22 cellular contexts compared by ENCODE assay signal in the genomic region with DNA sequence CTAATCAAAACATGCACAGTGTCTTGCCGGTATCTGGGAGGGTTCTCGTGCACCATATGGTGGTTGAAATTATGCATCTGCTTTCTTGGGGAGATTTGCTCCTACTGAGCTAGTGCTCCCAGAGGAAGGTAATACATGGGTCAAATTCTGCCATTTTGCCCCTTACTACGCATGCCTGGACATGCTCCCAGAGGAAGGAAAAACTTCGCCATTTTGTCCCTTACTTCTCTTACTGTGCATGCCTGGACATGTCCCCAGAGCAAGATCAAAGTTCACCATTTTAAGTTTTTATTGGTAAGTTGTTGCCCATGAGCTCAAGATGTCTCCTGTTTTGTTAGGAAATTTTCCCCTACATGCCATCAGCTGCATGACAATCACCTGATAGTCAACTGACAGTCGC.
"Had no signal": no experiment of that assay in that cellular context is flagged by ENCODE, and none has a peak within 500 bp of the region (broad histone marks: within the 10 kb centered on the region; RNA-seq: fewer than 3 reads in every experiment).

No MANE protein-coding gene starts in this region.

- H3K27me3 ChIP-seq: esophagus squamous epithelium, gastrocnemius medialis, neural progenitor cell, spleen, thyroid gland had no signal

- H3K9me3 Mint-ChIP-seq: activated CD4-positive, alpha-beta T cell treated with anti-CD3 and anti-CD28 coated beads, Interleukin-2, amount 10 ng/mL, durations not matched to agents 7 days and 5 days; activated naive CD4-positive, alpha-beta T cell treated with anti-CD3 and anti-CD28 coated beads, Interleukin-2, amount 50 U/mL, for 72 hours; neural progenitor cell had no signal

- H3K27me3 Mint-ChIP-seq: activated CD4-positive, alpha-beta T cell treated with anti-CD3 and anti-CD28 coated beads, Interleukin-2, amount 10 ng/mL, durations not matched to agents 7 days and 5 days; activated T-helper 17 cell treated with anti-CD3 and anti-CD28 coated beads, Interleukin-2, amount 50 U/mL, for 72 hours; naive B cell; progenitor cell of endocrine pancreas had no signal

- ATAC-seq: activated CD8-positive, alpha-beta T cell treated with anti-CD3 and anti-CD28 coated beads, Interleukin-2, amount 10 ng/mL, durations not matched to agents 7 days and 5 days; activated naive CD4-positive, alpha-beta T cell treated with anti-CD3 and anti-CD28 coated beads, Interleukin-2, amount 50 U/mL, for 72 hours; activated T-helper 17 cell treated with anti-CD3 and anti-CD28 coated beads, Interleukin-2, amount 50 U/mL, for 72 hours; gastrocnemius medialis; left cardiac atrium had no signal

- H3K9me3 ChIP-seq: esophagus squamous epithelium, gastrocnemius medialis, spleen, thyroid gland had no signal

- H3K4me3 ChIP-seq: coronary artery, esophagus squamous epithelium, gastrocnemius medialis, neural progenitor cell, spleen, thyroid gland had no signal

- H3K4me3 Mint-ChIP-seq: activated CD4-positive, alpha-beta T cell treated with anti-CD3 and anti-CD28 coated beads, Interleukin-2, amount 10 ng/mL, durations not matched to agents 7 days and 5 days; activated CD8-positive, alpha-beta T cell treated with anti-CD3 and anti-CD28 coated beads, Interleukin-2, amount 10 ng/mL, durations not matched to agents 7 days and 5 days; activated T-helper 17 cell treated with anti-CD3 and anti-CD28 coated beads, Interleukin-2, amount 50 U/mL, for 72 hours; naive B cell; neural progenitor cell had no signal

- H3K4me1 ChIP-seq: esophagus squamous epithelium, gastrocnemius medialis, neural progenitor cell, spleen, thyroid gland had no signal

- H3K36me3 ChIP-seq: esophagus squamous epithelium, gastrocnemius medialis, neural progenitor cell, spleen, thyroid gland, WERI-Rb-1 had no signal

- H3K27ac Mint-ChIP-seq: activated CD4-positive, alpha-beta T cell treated with anti-CD3 and anti-CD28 coated beads, Interleukin-2, amount 10 ng/mL, durations not matched to agents 7 days and 5 days; activated CD8-positive, alpha-beta T cell treated with anti-CD3 and anti-CD28 coated beads, Interleukin-2, amount 10 ng/mL, durations not matched to agents 7 days and 5 days; activated naive CD4-positive, alpha-beta T cell treated with anti-CD3 and anti-CD28 coated beads, Interleukin-2, amount 50 U/mL, for 72 hours; activated T-helper 17 cell treated with anti-CD3 and anti-CD28 coated beads, Interleukin-2, amount 50 U/mL, for 72 hours; naive B cell; neural progenitor cell; progenitor cell of endocrine pancreas had no signal

- H3K36me3 Mint-ChIP-seq: activated naive CD4-positive, alpha-beta T cell treated with anti-CD3 and anti-CD28 coated beads, Interleukin-2, amount 50 U/mL, for 72 hours; naive B cell; neural progenitor cell had no signal

- H3K9ac ChIP-seq: neural progenitor cell had no signal

- H3K4me1 Mint-ChIP-seq: activated CD4-positive, alpha-beta T cell treated with anti-CD3 and anti-CD28 coated beads, Interleukin-2, amount 10 ng/mL, durations not matched to agents 7 days and 5 days; activated T-helper 17 cell treated with anti-CD3 and anti-CD28 coated beads, Interleukin-2, amount 50 U/mL, for 72 hours; naive B cell; neural progenitor cell had no signal

- DNase-seq: activated CD4-positive, alpha-beta T cell treated with anti-CD3 and anti-CD28 coated beads, Interleukin-2, amount 10 ng/mL, durations not matched to agents 7 days and 5 days; activated CD4-positive, CD25-positive, alpha-beta regulatory T cell treated with anti-CD3 and anti-CD28 coated beads, Interleukin-2, amount 50 U/mL, for 72 hours; activated CD8-positive, alpha-beta T cell treated with anti-CD3 and anti-CD28 coated beads, Interleukin-2, amount 10 ng/mL, durations not matched to agents 7 days and 5 days; aorta; esophagus squamous epithelium; gastrocnemius medialis; hypothalamus; left cardiac atrium; mesendoderm; naive B cell; retina; spleen; stimulated activated CD4-positive, alpha-beta T cell treated with anti-CD3 and anti-CD28 coated beads, Interleukin-4, amount 100 ng/mL, for 24 hours; stimulated activated naive CD4-positive, alpha-beta T cell treated with Interleukin-2 at 50 U/mL for 16 hours; T-helper 1 cell; thyroid gland; WERI-Rb-1 had no signal

- H3K4me2 ChIP-seq: neural progenitor cell had no signal

- H2AFZ ChIP-seq: neural progenitor cell had no signal

- H3K27ac ChIP-seq: coronary artery, esophagus squamous epithelium, gastrocnemius medialis, neural progenitor cell, spleen, thyroid gland, WERI-Rb-1 had no signal
